11 cellular contexts compared by ENCODE assay signal in the genomic region with DNA sequence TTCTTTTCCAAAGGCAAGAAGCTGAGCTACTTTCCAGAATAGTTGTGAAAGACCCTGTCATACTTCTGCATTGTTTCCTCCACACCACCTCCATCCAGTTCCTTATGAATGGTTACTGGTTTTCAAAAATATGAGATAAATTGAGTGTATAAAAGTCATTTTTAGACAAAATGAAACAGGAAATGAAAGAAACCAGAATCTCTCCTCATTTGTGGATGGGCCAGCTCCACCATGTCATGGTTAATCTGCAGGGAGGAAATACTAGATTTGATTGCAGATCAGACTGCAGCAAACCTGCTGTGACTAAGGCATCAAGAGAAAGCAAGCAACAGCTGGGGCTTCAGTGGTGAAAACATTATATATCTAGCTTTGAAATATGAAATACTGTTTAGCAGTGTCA. TPM values are rescaled to one million over a fixed set of nuclear protein-coding genes. Genes with fewer than 3 reads are reported as not detected.
DNase-seq lines count a peak whose midpoint lies in the region; ATAC-seq, FAIRE-seq and TF ChIP-seq lines count a peak whose summit lies in the region.
"Had no signal": no experiment of that assay in that cellular context is flagged by ENCODE, and none has a peak within 500 bp of the region (broad histone marks: within the 10 kb centered on the region; RNA-seq: fewer than 3 reads in every experiment).

No MANE protein-coding gene starts in this region.

- FAIRE-seq in GM12891 (lab: Jason Lieb, UNC), result peak; percentile 74
- FAIRE-seq: HepG2, small intestine had no signal

- H3K4me2 ChIP-seq in mesendoderm (ENCODE audit: low read length), result no peak overlapping the region
- H3K4me2 ChIP-seq: SK-N-SH had no signal

- no peak overlapping the region for H3K4ac ChIP-seq in mesendoderm (ENCODE audit: low read depth, low read length)

- no peak overlapping the region for H2BK15ac ChIP-seq in mesendoderm (replicated peaks; ENCODE audit: low read depth)

- H3K79me2 ChIP-seq in mesendoderm (ENCODE audit: control insufficient read depth, insufficient read depth, low read length), result no peaks in the 10 kb centered on the region

- H3K27ac ChIP-seq in mesendoderm (ENCODE audit: low read depth, low read length), result no peak overlapping the region

- no peaks in the 10 kb centered on the region for H3K36me3 ChIP-seq in mesendoderm (ENCODE audit: control insufficient read depth, insufficient read depth, low read length)

- no peak overlapping the region for H3K18ac ChIP-seq in mesendoderm (ENCODE audit: low read length)

- H3K79me1 ChIP-seq in mesendoderm (ENCODE audit: low read length), result no peaks in the 10 kb centered on the region

- H2BK5ac ChIP-seq in mesendoderm (ENCODE audit: low read length), result no peak overlapping the region

- no peak overlapping the region for H4K5ac ChIP-seq in mesendoderm (ENCODE audit: low read length)

- TF ChIP-seq POLR2A in GM12891 (IDR thresholded peaks at IDR 0.05; ENCODE audit: low read depth, low read length), result no peak

- H3K56ac ChIP-seq in mesendoderm (ENCODE audit: low read length), result no peak overlapping the region

- no peak overlapping the region for H3K4me3 ChIP-seq in mesendoderm (ENCODE audit: low read length)

- no peaks in the 10 kb centered on the region for H3K4me1 ChIP-seq in mesendoderm (ENCODE audit: control insufficient read depth, low read depth, low read length)

- no peak overlapping the region for H2BK120ac ChIP-seq in mesendoderm (ENCODE audit: low read depth, low read length)

- DNase-seq in GM12891 (ENCODE audit: insufficient read length, low spot score) (no peak), MV-4-11 (lab: John Stamatoyannopoulos, UW) (peak; percentile 64), mesendoderm (no peak)
- no peak for DNase-seq in stimulated activated CD4-positive, alpha-beta T cell treated with anti-CD3 and anti-CD28 coated beads, Interleukin-12 subunit alpha, Interleukin-12 subunit beta, amount 100 ng/mL, for 4 hours
- DNase-seq in stimulated activated CD4-positive, alpha-beta T cell treated with anti-CD3 and anti-CD28 coated beads, Interleukin-1b, Interleukin-23, amount 100 ng/mL, for 48 hours, result no peak
- DNase-seq in stimulated activated CD4-positive, alpha-beta T cell treated with anti-CD3 and anti-CD28 coated beads, Interleukin-4, amount 100 ng/mL, for 4 hours, result no peak
- DNase-seq: SK-N-SH, small intestine had no signal

- peak; percentile 28 for ATAC-seq in GM19455 (IDR thresholded peaks at IDR 0.05; ENCODE audit: unreplicated experiment)
- peak; percentile 33 for ATAC-seq in HG02973 (IDR thresholded peaks at IDR 0.05; ENCODE audit: unreplicated experiment)
- ATAC-seq: HepG2 had no signal

- no peak overlapping the region for H3K23ac ChIP-seq in mesendoderm (ENCODE audit: low read length)

- H3K27me3 ChIP-seq in mesendoderm (ENCODE audit: insufficient read depth, low read length, poor library complexity), result no peaks in the 10 kb centered on the region

- no peak overlapping the region for H4K8ac ChIP-seq in mesendoderm (ENCODE audit: low read depth, low read length)

- H2AK5ac ChIP-seq in mesendoderm (ENCODE audit: low read length), result no peak overlapping the region

- H3K9ac ChIP-seq in mesendoderm (ENCODE audit: low read length), result no peak overlapping the region
- H3K9ac ChIP-seq: SK-N-SH had no signal

TF ChIP-seq in GM12891, 5 proteins besides CTCF, POLR2A, EP300 and RAD21:
- TF ChIP-seq POU2F2 (IDR thresholded peaks at IDR 0.05; ENCODE audit: low read depth, low read length), result no peak
- TF ChIP-seq SPI1 (IDR thresholded peaks at IDR 0.05; ENCODE audit: low read depth, low read length), result 0 out of 2 replicates have a peak, but pooled peaks have one; percentile 10
- TF ChIP-seq POLR2AphosphoS5 (IDR thresholded peaks at IDR 0.05; ENCODE audit: low read depth, low read length), result no peak
- no peak for TF ChIP-seq TAF1 (IDR thresholded peaks at IDR 0.05; ENCODE audit: low read depth, low read length)
- TF ChIP-seq PAX5 (IDR thresholded peaks at IDR 0.05; ENCODE audit: insufficient read depth, low read length, severe bottlenecking), result no peak

RNA-seq across cellular contexts. Expression of a gene that starts 23.8 kb away (rescaled TPM):
- polyA plus RNA-seq in GM12891 (2012; ENCODE audit: low read depth, missing spikeins), result not detected
- not detected for polyA plus RNA-seq in mesendoderm (2013, experiment 1 of 2)
- not detected for polyA plus RNA-seq in mesendoderm (2013, experiment 2 of 2)
- polyA plus RNA-seq: HepG2, SK-N-SH, small intestine had no signal
